ENCODE assay signal across 8 cellular contexts in genomic region chr9:69122086-69122390, GRCh38. TPM values are rescaled to one million over a fixed set of nuclear protein-coding genes. Genes with fewer than 3 reads are reported as not detected.
DNase-seq lines count a peak whose midpoint lies in the region; ATAC-seq and TF ChIP-seq lines count a peak whose summit lies in the region.

No MANE protein-coding gene starts in this region.

- no peaks in the 10 kb centered on the region for H3K36me3 ChIP-seq in left lung

- H3K4me1 ChIP-seq in left lung = peaks cover 0 to 17% of the 10 kb centered on the region in 2 donors

- TF ChIP-seq CTCF in GM12875 (IDR thresholded peaks at IDR 0.05; ENCODE audit: borderline replicate concordance, insufficient read depth, low read depth, low read length) = no peak
- no peak for TF ChIP-seq CTCF in HFF-Myc (IDR thresholded peaks at IDR 0.05; ENCODE audit: low read depth, low read length, missing control alignments)
- peak in 13 of 56 donors; percentile 3 to 42 (median 18) for TF ChIP-seq CTCF in dorsolateral prefrontal cortex (IDR thresholded peaks at IDR 0.05 in 54 of 56, conservative IDR thresholded peaks at IDR 0.05 in 2 of 56; ENCODE audit: low read depth in 1 of 56, partially characterized antibody in 56 of 56)
- no peak for TF ChIP-seq CTCF in left lung (IDR thresholded peaks at IDR 0.05)

- H3K9me3 ChIP-seq in left lung = no peaks in the 10 kb centered on the region

- DNase-seq in HFF-Myc (ENCODE audit: extremely low read depth, low read depth) = no peak
- DNase-seq in NCI-H1105 treated with DMSO at 0.1 percent for 48 hours (lab: John Stamatoyannopoulos, UW) = peak; percentile 59
- DNase-seq in activated CD4-positive, CD25-positive, alpha-beta regulatory T cell treated with anti-CD3 and anti-CD28 coated beads, Interleukin-2, amount 50 U/mL, for 72 hours = peak; percentile 38
- peak; percentile 50 to 85 (median 79) for DNase-seq in dorsolateral prefrontal cortex
- DNase-seq in left lung = peak; percentile 68 to 86
- peak; percentile 21 for DNase-seq in stimulated activated CD4-positive, alpha-beta T cell treated with anti-CD3 and anti-CD28 coated beads, Interleukin-2, amount 100 ng/mL, for 4 hours (ENCODE audit: low read depth)
- DNase-seq in NCI-H2171 treated with DMSO at 0.1 percent for 48 hours (lab: John Stamatoyannopoulos, UW) = no peak

- no peaks in the 10 kb centered on the region for H3K27me3 ChIP-seq in dorsolateral prefrontal cortex
- H3K27me3 ChIP-seq in left lung = peaks cover 0 to 23% of the 10 kb centered on the region in 2 donors

- peak; percentile 72 for ATAC-seq in left lung

- intact Hi-C loops in dorsolateral prefrontal cortex (cut with DNase I) (loop anchor here (2.0 to 5.0 kb wide), 4 partner anchors 50 to 70 kb away; partner anchors contain the start of gene TJP2 (in 1 of the 2)), left lung (cut with DNase I) (no loop called here)

- H3K4me3 ChIP-seq in GM12875 (ENCODE audit: low read depth, low read length) = peak overlapping the region; percentile 47
- peak overlapping the region; percentile 52 for H3K4me3 ChIP-seq in HFF-Myc (replicated peaks; ENCODE audit: low read depth, low read length)
- H3K4me3 ChIP-seq in dorsolateral prefrontal cortex = peak overlapping the region; percentile 43 to 91 (median 81)
- H3K4me3 ChIP-seq in left lung = peak overlapping the region; percentile 60

- peak overlapping the region; percentile 40 to 95 (median 87) for H3K27ac ChIP-seq in dorsolateral prefrontal cortex
- peak overlapping the region; percentile 82 to 83 for H3K27ac ChIP-seq in left lung

RNA-seq across cellular contexts. Expression of gene TJP2, which starts 52.0 kb away (rescaled TPM):
- 100 to 1,000 TPM in 22 of 120 experiments, 10 to 100 TPM in 98; 22.2 to 199 (median 67.6) TPM for total RNA-seq in dorsolateral prefrontal cortex
- total RNA-seq in left lung = 100 to 1,000 TPM in 1 of 2 donors, 10 to 100 TPM in 1; 93.0 to 116 TPM

Comparison
In these comparisons a context has a peak if more than half of its experiments do, and no peak if none do; other contexts are left out.
1. DNase-seq: peak in NCI-H1105 treated with DMSO at 0.1 percent for 48 hours (single experiment), activated CD4-positive, CD25-positive, alpha-beta regulatory T cell treated with anti-CD3 and anti-CD28 coated beads, Interleukin-2, amount 50 U/mL, for 72 hours (single experiment), dorsolateral prefrontal cortex (10 of 10), left lung (2 of 2) and stimulated activated CD4-positive, alpha-beta T cell treated with anti-CD3 and anti-CD28 coated beads, Interleukin-2, amount 100 ng/mL, for 4 hours (single experiment); none in HFF-Myc (single experiment) and NCI-H2171 treated with DMSO at 0.1 percent for 48 hours (single experiment).
2. intact Hi-C loops: an anchor here in dorsolateral prefrontal cortex (2.0 to 5.0 kb wide); none called in left lung.
3. Peak in every context shown above with its lines, with median percentiles within 50 percentile points of each other: H3K4me3 ChIP-seq.